In genomic region chr17:30824356-30825145, GRCh38 we compare ENCODE assay signal across 1 cellular context.
TF ChIP-seq lines count a peak whose summit lies in the region.

TSS of gene CRLF3 (minus strand) at chr17:30824692. CDS start at chr17:30824651, 41 bp downstream.

TF ChIP-seq in HepG2, 621 proteins besides CTCF, POLR2A, EP300 and RAD21 (continued from another document and continues in another):
- TF ChIP-seq ZNF280D (CRISPR knock-in tag; IDR thresholded peaks at IDR 0.05), result no peak
- TF ChIP-seq FOSL2 (CRISPR knock-in tag; IDR thresholded peaks at IDR 0.05), result 0 out of 2 replicates have a peak, but pooled peaks have one; percentile 4
- TF ChIP-seq ARNTL (CRISPR knock-in tag; IDR thresholded peaks at IDR 0.05), result peak; percentile 73
- TF ChIP-seq ZNF318 (CRISPR knock-in tag; IDR thresholded peaks at IDR 0.05), result peak; percentile 69; the same call in 1 of the 2 replicates
- peak; percentile 57; the same call in 1 of the 2 replicates for TF ChIP-seq HOXA3 (CRISPR knock-in tag; IDR thresholded peaks at IDR 0.05)
- TF ChIP-seq ZNF335 (CRISPR knock-in tag; IDR thresholded peaks at IDR 0.05), result no peak
- TF ChIP-seq RARG (CRISPR knock-in tag; IDR thresholded peaks at IDR 0.05; ENCODE audit: low read depth), result no peak
- TF ChIP-seq CSRNP2 (CRISPR knock-in tag; conservative IDR thresholded peaks at IDR 0.05; ENCODE audit: low read depth), result no peak
- TF ChIP-seq TEF (CRISPR knock-in tag; IDR thresholded peaks at IDR 0.05), result no peak
- no peak for TF ChIP-seq ZNF282 (IDR thresholded peaks at IDR 0.05; ENCODE audit: partially characterized antibody)
- no peak for TF ChIP-seq PRDM4 (CRISPR knock-in tag; IDR thresholded peaks at IDR 0.05; ENCODE audit: borderline replicate concordance)
- TF ChIP-seq ZNF550 (CRISPR knock-in tag; IDR thresholded peaks at IDR 0.05; ENCODE audit: borderline replicate concordance), result no peak
- no peak for TF ChIP-seq AGO2 (optimal IDR thresholded peaks at IDR 0.05; ENCODE audit: low read depth, low read length)
- no peak for TF ChIP-seq ZBTB1 (CRISPR knock-in tag; IDR thresholded peaks at IDR 0.05; ENCODE audit: borderline replicate concordance)
- TF ChIP-seq GATA4 (IDR thresholded peaks at IDR 0.05; ENCODE audit: borderline replicate concordance, low read depth), result 0 out of 2 replicates have a peak, but pooled peaks have one; percentile 28
- no peak for TF ChIP-seq TIGD3 (CRISPR knock-in tag; IDR thresholded peaks at IDR 0.05; ENCODE audit: borderline replicate concordance)
- peak; percentile 62; the same call in 1 of the 2 replicates for TF ChIP-seq ZNF563 (CRISPR knock-in tag; IDR thresholded peaks at IDR 0.05)
- TF ChIP-seq ZNF788 (CRISPR knock-in tag; IDR thresholded peaks at IDR 0.05; ENCODE audit: borderline replicate concordance), result peak; percentile 73; the same call in 1 of the 2 replicates
- TF ChIP-seq ZHX1 (CRISPR knock-in tag; IDR thresholded peaks at IDR 0.05; ENCODE audit: low read depth), result no peak; the same call in 1 of the 2 replicates
- TF ChIP-seq MAX (IDR thresholded peaks at IDR 0.05), result peak; percentile 94
- TF ChIP-seq PAX8 (CRISPR knock-in tag; IDR thresholded peaks at IDR 0.05; ENCODE audit: borderline replicate concordance), result 0 out of 2 replicates have a peak, but pooled peaks have one; percentile 55
- TF ChIP-seq XBP1 (CRISPR knock-in tag; IDR thresholded peaks at IDR 0.05), result no peak
- no peak for TF ChIP-seq CENPX (CRISPR knock-in tag; IDR thresholded peaks at IDR 0.05)
- no peak for TF ChIP-seq E2F1 (CRISPR knock-in tag; IDR thresholded peaks at IDR 0.05)
- peak; percentile 74 for TF ChIP-seq GABPA (IDR thresholded peaks at IDR 0.05; ENCODE audit: low read depth, low read length)
- peak; percentile 56; the same call in 1 of the 2 replicates for TF ChIP-seq GABPA (CRISPR knock-in tag; IDR thresholded peaks at IDR 0.05; ENCODE audit: low read depth)
- no peak for TF ChIP-seq EZH2 (conservative IDR thresholded peaks at IDR 0.05; ENCODE audit: low read depth, low read length)
- TF ChIP-seq SMAD3 (CRISPR knock-in tag; IDR thresholded peaks at IDR 0.05), result no peak; the same call in 1 of the 2 replicates
- TF ChIP-seq ZNF256 (CRISPR knock-in tag; conservative IDR thresholded peaks at IDR 0.05), result no peak
- no peak for TF ChIP-seq ZNF746 (CRISPR knock-in tag; IDR thresholded peaks at IDR 0.05)
- no peak; the same call in 1 of the 2 replicates for TF ChIP-seq ZBTB26 (CRISPR knock-in tag; IDR thresholded peaks at IDR 0.05; ENCODE audit: borderline replicate concordance)
